Comparison of ENCODE assay signal across 8 cellular contexts in the genomic region with DNA sequence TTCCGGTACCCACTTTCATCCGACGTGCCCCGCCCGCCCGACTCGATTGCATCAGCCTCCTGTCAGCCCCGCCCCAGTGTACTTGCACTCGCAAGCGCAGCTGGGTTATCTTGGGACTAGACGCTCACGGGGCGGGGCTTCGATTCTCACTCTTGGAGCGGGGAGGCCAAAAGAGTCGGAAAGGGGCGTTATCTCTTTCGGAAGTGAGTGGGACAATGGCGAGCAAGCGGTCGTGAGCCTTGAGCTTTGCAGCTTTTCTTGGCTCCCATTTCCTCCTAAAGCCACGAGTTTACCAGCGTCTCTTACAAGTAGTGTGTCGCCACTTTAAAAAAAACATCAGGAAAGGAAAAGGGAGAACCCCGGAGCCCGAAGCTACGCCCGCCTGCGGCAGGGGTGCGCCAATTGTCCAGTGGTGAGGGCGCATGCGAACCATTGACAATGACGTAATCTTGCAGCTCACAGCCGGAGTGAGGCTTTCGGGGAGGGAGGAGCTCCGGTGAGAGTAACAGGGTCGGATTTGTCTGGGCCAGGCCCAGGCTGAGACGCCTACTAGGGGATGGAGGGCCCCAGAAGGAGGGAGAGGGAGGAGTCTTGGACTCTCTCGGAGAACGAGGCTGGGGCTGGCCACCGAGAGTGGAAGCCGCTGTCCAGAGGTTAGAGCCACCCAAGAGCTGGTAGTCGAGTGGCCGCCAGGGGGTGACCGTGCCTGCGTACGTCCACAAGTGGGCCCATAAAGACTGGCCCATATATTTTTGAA.
DNase-seq lines count a peak whose midpoint lies in the region; ATAC-seq and TF ChIP-seq lines count a peak whose summit lies in the region.

No MANE protein-coding gene starts in this region.

- peak; percentile 45 to 66 for TF ChIP-seq CTCF in left lung (IDR thresholded peaks at IDR 0.05)

- no peaks in the 10 kb centered on the region for H3K36me3 ChIP-seq in left lung

- intact Hi-C loops in dendritic cell treated with granulocyte-macrophage colony-stimulating factor and Interleukin-4, amounts not matched to agents 40 ng/mL and 50 ng/mL, for 4 days (cut with micrococcal nuclease): loop anchor here (1.0 to 2.0 kb wide), 2 partner anchors 169 to 419 kb away; no protein-coding TSS in a partner anchor
- intact Hi-C loops in left lung (cut with DNase I): no loop called here

- H3K4me1 ChIP-seq in left lung: no peaks in the 10 kb centered on the region

- ATAC-seq in GM19397 (IDR thresholded peaks at IDR 0.05; ENCODE audit: unreplicated experiment) (peak; percentile 94), HG03565 (IDR thresholded peaks at IDR 0.05; ENCODE audit: unreplicated experiment) (peak; percentile 95), left lung (peak; percentile 97)

- peak overlapping the region; percentile 31 to 38 for H3K4me3 ChIP-seq in left lung

- H3K9me3 Mint-ChIP-seq in dendritic cell treated with granulocyte-macrophage colony-stimulating factor and Interleukin-4, amounts not matched to agents 40 ng/mL and 50 ng/mL, for 4 days: no peaks in the 10 kb centered on the region

- H3K27ac Mint-ChIP-seq in dendritic cell treated with granulocyte-macrophage colony-stimulating factor and Interleukin-4, amounts not matched to agents 40 ng/mL and 50 ng/mL, for 4 days: peak overlapping the region; percentile 98

- H3K4me1 Mint-ChIP-seq in dendritic cell treated with granulocyte-macrophage colony-stimulating factor and Interleukin-4, amounts not matched to agents 40 ng/mL and 50 ng/mL, for 4 days (ENCODE audit: low read depth): no peaks in the 10 kb centered on the region

- peak overlapping the region; percentile 89 to 90 for H3K27ac ChIP-seq in left lung

- H3K27me3 ChIP-seq in left lung: no peaks in the 10 kb centered on the region

- DNase-seq in CD1c-positive myeloid dendritic cell (ENCODE audit: extremely low spot score): peak; percentile 93
- DNase-seq in NCI-H748 (lab: John Stamatoyannopoulos, UW; ENCODE audit: unreplicated experiment): peak; percentile 97
- peak; percentile 73 to 87 for DNase-seq in activated CD4-positive, alpha-beta T cell treated with anti-CD3 and anti-CD28 coated beads, Interleukin-2, amount 50 U/mL, for 24 hours (ENCODE audit: low read depth in 1 of 2, low spot score in 1 of 2)
- peak; percentile 94 for DNase-seq in left lung
- DNase-seq in stimulated activated CD4-positive, alpha-beta T cell treated with anti-CD3 and anti-CD28 coated beads, Interleukin-2, amount 100 ng/mL, for 4 hours (ENCODE audit: low read depth): peak; percentile 91

- no peaks in the 10 kb centered on the region for H3K9me3 ChIP-seq in left lung

- peak overlapping the region; percentile 86 for H3K4me3 Mint-ChIP-seq in dendritic cell treated with granulocyte-macrophage colony-stimulating factor and Interleukin-4, amounts not matched to agents 40 ng/mL and 50 ng/mL, for 4 days

- H3K36me3 Mint-ChIP-seq in dendritic cell treated with granulocyte-macrophage colony-stimulating factor and Interleukin-4, amounts not matched to agents 40 ng/mL and 50 ng/mL, for 4 days (ENCODE audit: low read depth): peaks cover 6% of the 10 kb centered on the region

- H3K27me3 Mint-ChIP-seq in dendritic cell treated with granulocyte-macrophage colony-stimulating factor and Interleukin-4, amounts not matched to agents 40 ng/mL and 50 ng/mL, for 4 days: no peaks in the 10 kb centered on the region

Comparison
In these comparisons a context has a peak if more than half of its experiments do, and no peak if none do; other contexts are left out.
1. Peak in every context shown above with its lines: DNase-seq, ATAC-seq, H3K4me3 ChIP-seq and H3K27ac ChIP-seq.